ENCODE assay signal across 8 cellular contexts in the genomic region with DNA sequence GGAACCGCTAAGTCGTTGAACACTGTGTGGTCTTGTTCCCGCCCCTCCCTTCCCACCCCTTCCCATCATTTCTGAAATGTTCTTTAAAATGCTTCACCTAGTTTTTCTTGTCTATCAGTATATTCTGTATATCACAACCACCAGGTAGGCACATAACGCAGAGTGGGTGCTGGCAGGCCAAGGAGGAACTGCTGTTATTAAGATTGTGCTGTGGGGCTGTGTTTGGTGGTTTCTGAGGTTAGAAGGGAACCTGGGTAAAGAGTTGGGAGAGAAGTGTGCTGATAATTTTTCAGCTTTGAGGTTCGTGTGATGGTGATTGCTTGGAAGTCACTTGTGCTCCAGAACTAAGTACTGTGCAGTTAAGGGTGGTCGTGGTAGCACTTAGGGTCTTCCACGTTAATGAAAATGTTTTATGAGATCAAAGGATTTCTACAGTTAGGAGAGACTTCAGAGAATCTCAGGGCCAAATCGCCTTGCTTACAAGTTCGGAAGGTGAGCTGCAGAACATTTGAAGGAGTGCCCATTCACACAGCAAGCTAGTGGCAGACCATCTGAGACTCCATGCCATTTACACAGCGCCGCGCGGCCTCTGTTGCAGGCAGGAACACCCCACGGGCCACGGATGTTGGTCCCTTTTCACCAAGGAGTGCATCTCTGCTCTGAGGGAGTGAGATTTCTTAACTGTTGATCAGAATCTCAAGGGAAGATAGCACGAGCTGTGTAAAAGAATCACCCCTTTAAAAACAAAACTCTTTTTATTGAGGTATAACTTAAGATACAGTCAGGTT. TPM values are rescaled to one million over a fixed set of nuclear protein-coding genes. Genes with fewer than 3 reads are reported as not detected.
DNase-seq lines count a peak whose midpoint lies in the region; ATAC-seq and TF ChIP-seq lines count a peak whose summit lies in the region.

No MANE protein-coding gene starts in this region.

- WGBS in lower leg skin, 2 donors, result 70 to 72% methylated on average over 16 of the region's 16 CpGs
- WGBS in thyroid gland, 2 donors, result 76 to 87% methylated on average over 16 of the region's 16 CpGs

- H3K4me3 Mint-ChIP-seq in stimulated activated naive CD8-positive, alpha-beta T cell treated with anti-CD3 and anti-CD28 coated beads, Interleukin-15, Interleukin-2, amounts not matched to agents 100 ng/mL and 50 ng/mL, for 24 hours, result peak overlapping the region; percentile 85
- H3K4me3 Mint-ChIP-seq in activated naive CD8-positive, alpha-beta T cell treated with anti-CD3 and anti-CD28 coated beads, Interleukin-2, amount 50 U/mL, for 24 hours, result peak overlapping the region; percentile 83

- H3K4me3 ChIP-seq in lower leg skin (ENCODE audit: low read depth, poor library complexity, severe bottlenecking), result peak overlapping the region; percentile 83
- peak overlapping the region in 1 of 3 donors; percentile 96 for H3K4me3 ChIP-seq in thyroid gland (replicated peaks in 1 of 3)

- TF ChIP-seq POLR2A in lower leg skin (IDR thresholded peaks at IDR 0.05) (no peak), thyroid gland (IDR thresholded peaks at IDR 0.05) (no peak)

- no peak for DNase-seq in stimulated activated naive CD8-positive, alpha-beta T cell treated with anti-CD3 and anti-CD28 coated beads, Interleukin-15, Interleukin-2, amounts not matched to agents 100 U/mL and 50 U/mL, for 24 hours
- peak; percentile 14 for DNase-seq in activated naive CD8-positive, alpha-beta T cell treated with anti-CD3 and anti-CD28 coated beads, Interleukin-2, amount 50 U/mL, for 24 hours
- DNase-seq in lower leg skin (ENCODE audit: low spot score in 2 of 2) (peak in 1 of 2 donors; percentile 82), thyroid gland (no peak), EL (no peak), retina (no peak)

- H3K27ac ChIP-seq in thyroid gland, result no peak overlapping the region

- H3K9me3 ChIP-seq in thyroid gland, result no peaks in the 10 kb centered on the region

- peaks cover 54% of the 10 kb centered on the region for H3K36me3 Mint-ChIP-seq in stimulated activated naive CD8-positive, alpha-beta T cell treated with anti-CD3 and anti-CD28 coated beads, Interleukin-15, Interleukin-2, amounts not matched to agents 100 ng/mL and 50 ng/mL, for 24 hours (ENCODE audit: low read depth)
- peaks cover 47% of the 10 kb centered on the region for H3K36me3 Mint-ChIP-seq in activated naive CD8-positive, alpha-beta T cell treated with anti-CD3 and anti-CD28 coated beads, Interleukin-2, amount 50 U/mL, for 24 hours (ENCODE audit: low read depth)

- peaks cover 59% of the 10 kb centered on the region for H3K4me1 Mint-ChIP-seq in stimulated activated naive CD8-positive, alpha-beta T cell treated with anti-CD3 and anti-CD28 coated beads, Interleukin-15, Interleukin-2, amounts not matched to agents 100 ng/mL and 50 ng/mL, for 24 hours (ENCODE audit: low read depth)
- H3K4me1 Mint-ChIP-seq in activated naive CD8-positive, alpha-beta T cell treated with anti-CD3 and anti-CD28 coated beads, Interleukin-2, amount 50 U/mL, for 24 hours, result peaks cover 50% of the 10 kb centered on the region

- intact Hi-C loops in lower leg skin (cut with DNase I; ENCODE audit: low total_unique reads), result no loop called here
- intact Hi-C loops in thyroid gland (cut with DNase I), result no loop called here

- ATAC-seq in stimulated activated naive CD8-positive, alpha-beta T cell treated with anti-CD3 and anti-CD28 coated beads, Interleukin-15, Interleukin-2, amounts not matched to agents 100 U/mL and 50 U/mL, for 24 hours, result no peak
- ATAC-seq in activated naive CD8-positive, alpha-beta T cell treated with anti-CD3 and anti-CD28 coated beads, Interleukin-2, amount 50 U/mL, for 24 hours, result no peak
- no peak for ATAC-seq in GM19452 (IDR thresholded peaks at IDR 0.05; ENCODE audit: unreplicated experiment)

- H3K4me1 ChIP-seq in thyroid gland, result peaks cover 16 to 19% of the 10 kb centered on the region in 2 donors

- no peaks in the 10 kb centered on the region for H3K36me3 ChIP-seq in thyroid gland

- TF ChIP-seq CTCF in lower leg skin (IDR thresholded peaks at IDR 0.05), result no peak
- no peak for TF ChIP-seq CTCF in thyroid gland (IDR thresholded peaks at IDR 0.05)

- no peaks in the 10 kb centered on the region for H3K27me3 Mint-ChIP-seq in stimulated activated naive CD8-positive, alpha-beta T cell treated with anti-CD3 and anti-CD28 coated beads, Interleukin-15, Interleukin-2, amounts not matched to agents 100 ng/mL and 50 ng/mL, for 24 hours
- H3K27me3 Mint-ChIP-seq in activated naive CD8-positive, alpha-beta T cell treated with anti-CD3 and anti-CD28 coated beads, Interleukin-2, amount 50 U/mL, for 24 hours, result no peaks in the 10 kb centered on the region

- peak overlapping the region; percentile 82 for H3K27ac Mint-ChIP-seq in stimulated activated naive CD8-positive, alpha-beta T cell treated with anti-CD3 and anti-CD28 coated beads, Interleukin-15, Interleukin-2, amounts not matched to agents 100 ng/mL and 50 ng/mL, for 24 hours
- peak overlapping the region; percentile 81 for H3K27ac Mint-ChIP-seq in activated naive CD8-positive, alpha-beta T cell treated with anti-CD3 and anti-CD28 coated beads, Interleukin-2, amount 50 U/mL, for 24 hours

- no peaks in the 10 kb centered on the region for H3K9me3 Mint-ChIP-seq in stimulated activated naive CD8-positive, alpha-beta T cell treated with anti-CD3 and anti-CD28 coated beads, Interleukin-15, Interleukin-2, amounts not matched to agents 100 ng/mL and 50 ng/mL, for 24 hours
- H3K9me3 Mint-ChIP-seq in activated naive CD8-positive, alpha-beta T cell treated with anti-CD3 and anti-CD28 coated beads, Interleukin-2, amount 50 U/mL, for 24 hours, result no peaks in the 10 kb centered on the region

- H3K27me3 ChIP-seq in thyroid gland, result no peaks in the 10 kb centered on the region

RNA-seq across cellular contexts. Expression of a gene that starts 1.6 kb away (rescaled TPM):
- total RNA-seq in lower leg skin (10 to 100 TPM; 55.5 to 76.1 (median 60.4) TPM), thyroid gland (10 to 100 TPM; 50.3 to 75.0 (median 64.0) TPM)
